ENCODE assay signal across 1 cellular context in genomic region chr20:17722493-17723300, GRCh38.
TF ChIP-seq lines count a peak whose summit lies in the region.

No MANE protein-coding gene starts in this region.

TF ChIP-seq in HepG2, 621 proteins besides CTCF, POLR2A, EP300 and RAD21 (continued from another document and continues in another):
- no peak; the same call in 1 of the 2 replicates for TF ChIP-seq NR2F2 (IDR thresholded peaks at IDR 0.05; ENCODE audit: borderline replicate concordance, low read depth)
- TF ChIP-seq ZNF740 (CRISPR knock-in tag; IDR thresholded peaks at IDR 0.05), result no peak
- TF ChIP-seq TFDP2 (CRISPR knock-in tag; IDR thresholded peaks at IDR 0.05), result no peak
- TF ChIP-seq TBX3 (IDR thresholded peaks at IDR 0.05; ENCODE audit: borderline replicate concordance), result no peak
- no peak for TF ChIP-seq CBX5 (CRISPR knock-in tag; IDR thresholded peaks at IDR 0.05; ENCODE audit: borderline replicate concordance)
- no peak for TF ChIP-seq ZNF572 (CRISPR knock-in tag; IDR thresholded peaks at IDR 0.05)
- no peak for TF ChIP-seq ARNT (IDR thresholded peaks at IDR 0.05)
- no peak for TF ChIP-seq GATA4 (IDR thresholded peaks at IDR 0.05; ENCODE audit: borderline replicate concordance, low read depth)
- peak; percentile 78 for TF ChIP-seq CREB1 (IDR thresholded peaks at IDR 0.05)
- no peak for TF ChIP-seq CREB1 (CRISPR knock-in tag; IDR thresholded peaks at IDR 0.05)
- TF ChIP-seq HHEX (CRISPR knock-in tag; IDR thresholded peaks at IDR 0.05), result no peak
- TF ChIP-seq ZNF232 (CRISPR knock-in tag; IDR thresholded peaks at IDR 0.05; ENCODE audit: borderline replicate concordance), result 0 out of 2 replicates have a peak, but pooled peaks have one; percentile 39
- TF ChIP-seq ZNF569 (CRISPR knock-in tag; IDR thresholded peaks at IDR 0.05; ENCODE audit: borderline replicate concordance), result no peak
- TF ChIP-seq ZFP82 (CRISPR knock-in tag; IDR thresholded peaks at IDR 0.05; ENCODE audit: borderline replicate concordance), result no peak
- no peak for TF ChIP-seq ZIK1 (CRISPR knock-in tag; IDR thresholded peaks at IDR 0.05; ENCODE audit: borderline replicate concordance, low read depth)
- no peak for TF ChIP-seq GMEB2 (CRISPR knock-in tag; IDR thresholded peaks at IDR 0.05; ENCODE audit: low read depth)
- TF ChIP-seq ZNF562 (CRISPR knock-in tag; IDR thresholded peaks at IDR 0.05; ENCODE audit: borderline replicate concordance), result no peak
- no peak for TF ChIP-seq FOXK2 (IDR thresholded peaks at IDR 0.05)
- TF ChIP-seq ZNF749 (CRISPR knock-in tag; IDR thresholded peaks at IDR 0.05; ENCODE audit: borderline replicate concordance), result no peak
- no peak; the same call in 1 of the 2 replicates for TF ChIP-seq ZSCAN29 (CRISPR knock-in tag; conservative IDR thresholded peaks at IDR 0.05)
- no peak for TF ChIP-seq JUND (CRISPR knock-in tag; IDR thresholded peaks at IDR 0.05)
- TF ChIP-seq ZNF543 (CRISPR knock-in tag; IDR thresholded peaks at IDR 0.05), result no peak; the same call in 1 of the 2 replicates
- 0 out of 2 replicates have a peak, but pooled peaks have one; percentile 8 for TF ChIP-seq GMEB1 (CRISPR knock-in tag; IDR thresholded peaks at IDR 0.05; ENCODE audit: borderline replicate concordance)
- TF ChIP-seq ZBED4 (CRISPR knock-in tag; IDR thresholded peaks at IDR 0.05; ENCODE audit: borderline replicate concordance), result no peak
- TF ChIP-seq ZFP36L1 (CRISPR knock-in tag; IDR thresholded peaks at IDR 0.05), result no peak
- TF ChIP-seq BCLAF1 (IDR thresholded peaks at IDR 0.05), result no peak
- TF ChIP-seq ATAD3A (CRISPR knock-in tag; IDR thresholded peaks at IDR 0.05), result no peak
- 0 out of 2 replicates have a peak, but pooled peaks have one; percentile 10 for TF ChIP-seq E2F5 (CRISPR knock-in tag; conservative IDR thresholded peaks at IDR 0.05)
- no peak for TF ChIP-seq ZNF326 (CRISPR knock-in tag; IDR thresholded peaks at IDR 0.05; ENCODE audit: borderline replicate concordance)
- TF ChIP-seq ZBTB33 (CRISPR knock-in tag; IDR thresholded peaks at IDR 0.05), result no peak
- 0 out of 2 replicates have a peak, but pooled peaks have one; percentile 25 for TF ChIP-seq CAMTA2 (CRISPR knock-in tag; IDR thresholded peaks at IDR 0.05; ENCODE audit: borderline replicate concordance)
- no peak for TF ChIP-seq ISL2 (CRISPR knock-in tag; IDR thresholded peaks at IDR 0.05)
- TF ChIP-seq ZNF33B (CRISPR knock-in tag; IDR thresholded peaks at IDR 0.05), result no peak
- no peak for TF ChIP-seq KMT2A (CRISPR knock-in tag; IDR thresholded peaks at IDR 0.05)
- TF ChIP-seq ZNF7 (CRISPR knock-in tag; IDR thresholded peaks at IDR 0.05), result no peak
- peak; percentile 64 for TF ChIP-seq ATF7 (IDR thresholded peaks at IDR 0.05)
- no peak for TF ChIP-seq ATF7 (CRISPR knock-in tag; IDR thresholded peaks at IDR 0.05)
- TF ChIP-seq ZNF747 (CRISPR knock-in tag; IDR thresholded peaks at IDR 0.05; ENCODE audit: borderline replicate concordance), result 0 out of 2 replicates have a peak, but pooled peaks have one; percentile 32
- peak; percentile 54; the same call in 1 of the 2 replicates for TF ChIP-seq SSRP1 (CRISPR knock-in tag; IDR thresholded peaks at IDR 0.05)
- TF ChIP-seq HDAC6 (IDR thresholded peaks at IDR 0.05; ENCODE audit: low read depth, low read length), result no peak
- 0 out of 2 replicates have a peak, but pooled peaks have one; percentile 5 for TF ChIP-seq DNMT3B (CRISPR knock-in tag; conservative IDR thresholded peaks at IDR 0.05)
- no peak for TF ChIP-seq ETV5 (CRISPR knock-in tag; IDR thresholded peaks at IDR 0.05; ENCODE audit: borderline replicate concordance)
- TF ChIP-seq ZNF574 (CRISPR knock-in tag; IDR thresholded peaks at IDR 0.05), result no peak
- TF ChIP-seq MIER3 (CRISPR knock-in tag; IDR thresholded peaks at IDR 0.05; ENCODE audit: borderline replicate concordance), result no peak
- TF ChIP-seq DNMT1 (CRISPR knock-in tag; IDR thresholded peaks at IDR 0.05), result no peak
- no peak for TF ChIP-seq ISX (CRISPR knock-in tag; conservative IDR thresholded peaks at IDR 0.05)
- 0 out of 2 replicates have a peak, but pooled peaks have one; percentile 6 for TF ChIP-seq ZNF441 (CRISPR knock-in tag; IDR thresholded peaks at IDR 0.05; ENCODE audit: borderline replicate concordance)
- no peak; the same call in 1 of the 2 replicates for TF ChIP-seq ZNF546 (CRISPR knock-in tag; conservative IDR thresholded peaks at IDR 0.05)
- TF ChIP-seq NFE2L1 (CRISPR knock-in tag; IDR thresholded peaks at IDR 0.05; ENCODE audit: borderline replicate concordance), result no peak
